In the genomic region with DNA sequence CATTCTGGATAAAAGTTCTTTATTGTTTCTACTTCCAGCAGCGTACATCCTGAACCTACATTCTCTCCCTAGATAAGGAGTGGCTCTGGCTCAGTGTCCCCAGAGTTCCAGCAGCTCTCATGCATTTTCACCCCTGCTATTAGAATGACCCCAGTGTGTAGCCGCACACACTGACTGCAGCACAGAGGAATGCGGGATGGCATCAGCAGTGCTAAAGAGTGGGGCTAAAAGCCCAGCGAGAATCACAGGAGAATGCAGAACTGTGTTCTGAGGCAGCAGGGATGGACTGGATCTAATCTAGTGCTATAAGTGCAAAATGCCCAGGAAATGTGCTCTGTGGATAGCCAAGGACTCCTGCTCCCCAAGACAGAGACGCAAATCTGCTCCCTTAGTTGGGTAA, we compare ENCODE assay signal across 10 cellular contexts.
A peak's percentile ranks its signal among the peaks of the same experiment; 100 is the strongest.
DNase-seq lines count a peak whose midpoint lies in the region; ATAC-seq and TF ChIP-seq lines count a peak whose summit lies in the region.
"Had no signal": no experiment of that assay in that cellular context is flagged by ENCODE, and none has a peak within 500 bp of the region (broad histone marks: within the 10 kb centered on the region; RNA-seq: fewer than 3 reads in every experiment).

No MANE protein-coding gene starts in this region.

- H3K9me3 ChIP-seq in upper lobe of right lung (no peaks in the 10 kb centered on the region), prostate gland (no peaks in the 10 kb centered on the region)

- no peaks in the 10 kb centered on the region for H3K4me1 ChIP-seq in upper lobe of right lung
- H3K4me1 ChIP-seq in prostate gland (replicated peaks) = no peaks in the 10 kb centered on the region

- intact Hi-C loops in upper lobe of right lung (cut with DNase I) = no loop called here
- intact Hi-C loops in prostate gland (cut with DNase I) = no loop called here

- TF ChIP-seq POLR2A in prostate gland (IDR thresholded peaks at IDR 0.05) = no peak

- H3K27me3 ChIP-seq in upper lobe of right lung (no peaks in the 10 kb centered on the region), prostate gland (replicated peaks; ENCODE audit: insufficient read depth) (no peaks in the 10 kb centered on the region)

- peak; percentile 26 for DNase-seq in RPMI7951 (ENCODE audit: low read depth)
- peak; percentile 60 for DNase-seq in fibroblast of pulmonary artery (ENCODE audit: low read depth)
- peak; percentile 14 for DNase-seq in mucosa of gallbladder (ENCODE audit: low spot score)
- no peak for DNase-seq in upper lobe of right lung
- DNase-seq in prostate gland (ENCODE audit: low spot score) = no peak
- DNase-seq in DMS53 (lab: John Stamatoyannopoulos, UW) = no peak
- DNase-seq: NCI-H748 treated with DMSO at 0.1 percent for 48 hours; stimulated activated CD4-positive, alpha-beta T cell treated with anti-CD3 and anti-CD28 coated beads, Interleukin-15, amount 100 ng/mL, for 24 hours had no signal

- H3K27ac ChIP-seq in upper lobe of right lung (no peak overlapping the region), prostate gland (no peak overlapping the region)

- WGBS in prostate gland = 47% methylated on average over 5 of the region's 5 CpGs

- TF ChIP-seq CTCF in fibroblast of pulmonary artery (IDR thresholded peaks at IDR 0.05; ENCODE audit: low read length, missing control alignments) (no peak), upper lobe of right lung (IDR thresholded peaks at IDR 0.05) (no peak), prostate gland (IDR thresholded peaks at IDR 0.05) (no peak)

- H3K4me3 ChIP-seq in fibroblast of pulmonary artery (replicated peaks; ENCODE audit: low read depth, low read length) (no peak overlapping the region), upper lobe of right lung (no peak overlapping the region), prostate gland (no peak overlapping the region)
- H3K4me3 ChIP-seq: K562 had no signal

- ATAC-seq in upper lobe of right lung = peak; percentile 61
- ATAC-seq in HG03342 (IDR thresholded peaks at IDR 0.05; ENCODE audit: unreplicated experiment) = no peak
- ATAC-seq: K562 had no signal

- no peaks in the 10 kb centered on the region for H3K36me3 ChIP-seq in upper lobe of right lung
- H3K36me3 ChIP-seq in prostate gland = no peaks in the 10 kb centered on the region

Comparison
In these comparisons a context has a peak if more than half of its experiments do, and no peak if none do; other contexts are left out.
1. DNase-seq: peak in RPMI7951 (single experiment), fibroblast of pulmonary artery (single experiment) and mucosa of gallbladder (single experiment); none in upper lobe of right lung (single experiment), prostate gland (single experiment) and DMS53 (single experiment).